Comparison of ENCODE assay signal across 9 cellular contexts in the genomic region with DNA sequence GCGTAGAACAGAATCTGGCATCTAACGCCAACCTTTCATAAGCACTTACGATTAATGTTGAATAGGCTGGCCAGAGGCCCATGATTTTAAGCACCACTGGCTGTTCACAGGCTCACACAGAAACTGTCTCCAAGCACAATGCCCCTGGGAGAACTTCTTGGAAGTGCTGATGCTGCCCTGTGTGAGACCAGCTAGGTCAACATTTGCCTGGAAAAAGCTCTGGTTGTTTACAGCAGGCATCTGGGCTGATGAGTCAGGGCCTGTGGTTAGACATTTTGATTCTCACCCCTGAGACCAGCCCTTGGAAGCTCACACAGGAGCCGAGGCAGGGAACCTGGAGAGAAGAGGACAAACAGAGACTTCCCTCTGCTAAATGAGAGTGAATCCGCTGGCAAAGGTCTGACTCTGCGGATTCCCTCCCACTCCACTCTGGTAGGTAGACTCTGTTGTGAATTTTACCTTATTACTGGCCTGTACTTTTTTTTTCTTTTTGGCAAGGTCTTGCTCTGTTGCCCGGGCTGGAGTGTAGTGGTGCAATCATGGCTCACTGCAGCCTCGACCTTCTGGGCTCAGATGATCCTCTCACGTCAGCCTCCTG. TPM values are rescaled to one million over a fixed set of nuclear protein-coding genes. Genes with fewer than 3 reads are reported as not detected.
DNase-seq lines count a peak whose midpoint lies in the region; ATAC-seq and TF ChIP-seq lines count a peak whose summit lies in the region.
"Had no signal": no experiment of that assay in that cellular context is flagged by ENCODE, and none has a peak within 500 bp of the region (broad histone marks: within the 10 kb centered on the region; RNA-seq: fewer than 3 reads in every experiment).

No MANE protein-coding gene starts in this region.

- TF ChIP-seq POLR2A in prostate gland (IDR thresholded peaks at IDR 0.05) = no peak

- CTCF ChIA-PET in PC-3 (lab: Charles Lee) = interaction anchor here (0.6 to 1.1 kb wide), 4 partner anchors 70 to 828 kb away, joined by 3 to 4 read pairs (median 4); no protein-coding TSS in a partner anchor

- WGBS in prostate gland = 45% methylated on average over 9 of the region's 9 CpGs

- peak; percentile 87 for DNase-seq in EL
- peak; percentile 98 for DNase-seq in PC-3
- DNase-seq in fibroblast of mammary gland (ENCODE audit: low read depth) = peak; percentile 98
- peak; percentile 77 for DNase-seq in prostate gland (ENCODE audit: low spot score)
- no peak for DNase-seq in central memory CD4-positive, alpha-beta T cell
- DNase-seq in GM13977 (ENCODE audit: low spot score) = no peak
- DNase-seq in NCI-H526 (lab: John Stamatoyannopoulos, UW) = no peak
- no peak for DNase-seq in activated CD8-positive, alpha-beta memory T cell treated with anti-CD3 and anti-CD28 coated beads, Interleukin-2, amount 50 U/mL, for 48 hours
- DNase-seq: NCI-H82 had no signal

- H4K20me1 ChIP-seq in PC-3 (ENCODE audit: low read length) = no peaks in the 10 kb centered on the region

- H3K4me1 ChIP-seq in PC-3 (ENCODE audit: insufficient read depth, low read length) (peaks cover 84% of the 10 kb centered on the region), prostate gland (replicated peaks) (no peaks in the 10 kb centered on the region)

- no peaks in the 10 kb centered on the region for H3K36me3 ChIP-seq in PC-3 (ENCODE audit: low read depth, low read length)
- H3K36me3 ChIP-seq in prostate gland = no peaks in the 10 kb centered on the region

- ATAC-seq in PC-3 = peak; percentile 63

- peaks cover 15% of the 10 kb centered on the region for H3F3A ChIP-seq in PC-3 (ENCODE audit: low read length, unreplicated experiment)

- BruUV-seq in PC-3 (replicated peaks; lab: Mats Ljungman, UMichigan) = TSS peak; percentile 32

- peak overlapping the region; percentile 65 for H3K9ac ChIP-seq in PC-3 (ENCODE audit: low read length)

- TF ChIP-seq CTCF in PC-3 (conservative IDR thresholded peaks at IDR 0.05; ENCODE audit: low read depth, low read length) (no peak), fibroblast of mammary gland (conservative IDR thresholded peaks at IDR 0.05; ENCODE audit: control insufficient read depth, insufficient read depth, low read depth, low read length) (no peak), prostate gland (IDR thresholded peaks at IDR 0.05) (no peak), GM13977 (IDR thresholded peaks at IDR 0.05; ENCODE audit: extremely low read depth, insufficient read depth, missing control alignments) (no peak)

- peak overlapping the region; percentile 74 for H3K4me2 ChIP-seq in PC-3 (ENCODE audit: low read length)

- intact Hi-C loops in PC-3 (cut with micrococcal nuclease) (no loop called here), prostate gland (cut with DNase I) (loop anchor here (5.0 kb wide), 1 partner anchor 65 kb away; no protein-coding TSS in a partner anchor)

- peaks cover 38% of the 10 kb centered on the region for H3K79me2 ChIP-seq in PC-3 (ENCODE audit: low read length)

- POLR2A ChIA-PET in PC-3 (lab: Charles Lee; ENCODE audit: unreplicated experiment) = interaction anchor here (0.8 to 1.0 kb wide), 2 partner anchors 17 to 56 kb away, joined by 6 read pairs; no protein-coding TSS in a partner anchor

- no peaks in the 10 kb centered on the region for H3K27me3 ChIP-seq in PC-3 (ENCODE audit: low read length)
- H3K27me3 ChIP-seq in prostate gland (replicated peaks; ENCODE audit: insufficient read depth) = no peaks in the 10 kb centered on the region

- H3K27ac ChIP-seq in PC-3 (ENCODE audit: low read length) = peak overlapping the region; percentile 92
- H3K27ac ChIP-seq in prostate gland = peak overlapping the region; percentile 16 to 26

- in situ Hi-C loops in GM13977 (cut with MboI; ENCODE audit: low pct_unique_long_range_greater_than_20kb, low sequenced_read_pairs, unreplicated experiment) = loop anchor here (25.0 kb wide), 1 partner anchor 820 kb away; no protein-coding TSS in a partner anchor

- H3K9me2 ChIP-seq in PC-3 (replicated peaks; ENCODE audit: low read length) = no peaks in the 10 kb centered on the region

- no peaks in the 10 kb centered on the region for H3K9me3 ChIP-seq in PC-3 (ENCODE audit: low read length)
- no peaks in the 10 kb centered on the region for H3K9me3 ChIP-seq in prostate gland

- H3K4me3 ChIP-seq in PC-3 (ENCODE audit: low read length) (peak overlapping the region; percentile 53), fibroblast of mammary gland (ENCODE audit: control insufficient read depth, low read depth, low read length) (no peak overlapping the region), prostate gland (no peak overlapping the region)

- H2AFZ ChIP-seq in PC-3 (ENCODE audit: low read length) = no peak overlapping the region

RNA-seq across cellular contexts. Expression of a gene that starts 6.8 kb away (rescaled TPM):
- total RNA-seq in PC-3 (2014; rRNA removed) (340 and 372 TPM in 2 replicates), prostate gland (10 to 100 TPM; 43.6 to 82.0 TPM)

Comparison
In these comparisons a context has a peak if more than half of its experiments do, and no peak if none do; other contexts are left out.
1. DNase-seq: peak in EL (single experiment), PC-3 (single experiment), fibroblast of mammary gland (single experiment) and prostate gland (single experiment); none in central memory CD4-positive, alpha-beta T cell (single experiment), GM13977 (single experiment), NCI-H526 (0 of 2) and activated CD8-positive, alpha-beta memory T cell treated with anti-CD3 and anti-CD28 coated beads, Interleukin-2, amount 50 U/mL, for 48 hours (single experiment).